Comparison of ENCODE assay signal across 8 cellular contexts in the genomic region with DNA sequence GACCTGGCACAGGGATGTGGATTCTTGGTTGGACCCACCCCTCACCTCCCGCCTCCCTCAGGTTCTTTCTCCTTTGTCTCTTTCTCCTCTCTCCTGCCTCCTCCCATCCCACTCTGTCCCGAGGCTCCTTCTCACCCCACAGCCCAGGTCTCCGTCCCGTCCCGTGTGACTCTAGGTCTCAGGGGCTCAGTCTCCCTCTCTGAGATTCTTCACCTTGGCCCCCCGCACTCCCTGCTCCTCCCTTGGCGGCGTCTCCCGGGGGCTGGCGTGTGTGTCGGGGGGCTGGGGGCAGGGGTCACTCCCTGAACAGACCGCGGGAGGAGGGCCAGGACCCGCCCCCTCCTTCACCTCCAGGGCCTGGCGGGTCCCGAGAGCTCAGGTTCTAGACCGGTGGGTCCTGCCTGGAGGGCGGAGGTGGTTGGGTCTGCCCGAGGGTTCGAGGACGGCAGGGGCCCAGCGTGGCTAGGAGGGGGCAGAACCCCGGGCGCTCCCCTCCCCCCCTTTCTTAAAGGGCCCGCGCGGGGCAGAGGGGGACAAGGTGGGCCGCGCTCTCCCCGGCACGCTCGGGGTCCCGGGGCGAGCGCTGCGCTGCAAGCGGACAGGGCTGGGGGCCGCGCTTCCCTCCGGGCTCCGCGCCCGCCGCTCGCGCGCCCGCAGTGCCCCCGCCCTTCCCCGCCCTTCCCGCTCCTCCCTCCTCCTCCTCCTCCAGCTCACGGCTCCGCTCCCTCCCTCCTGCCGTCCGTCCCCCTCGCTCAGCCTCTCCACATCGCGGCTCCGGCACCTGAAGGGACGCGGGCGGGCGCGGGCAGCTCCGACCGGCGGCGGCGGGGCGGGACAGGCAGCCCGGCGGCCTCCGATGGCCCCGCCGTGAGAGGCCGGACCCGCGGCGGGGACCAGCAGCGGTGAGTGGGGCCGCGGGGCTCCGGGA. TPM values are rescaled to one million over a fixed set of nuclear protein-coding genes. Genes with fewer than 3 reads are reported as not detected.
DNase-seq lines count a peak whose midpoint lies in the region; ATAC-seq and TF ChIP-seq lines count a peak whose summit lies in the region.

PSD2 (plus strand) TSS at position 735 of the 928 bp plus-strand sequence. CDS start 13,633 bp downstream, outside the sequence.

- H3K27ac Mint-ChIP-seq in GM23338 = no peak within 1 kb of the TSS

- peak within 1 kb of the TSS; percentile 97 for H2AFZ ChIP-seq in GM23338

- no peak for TF ChIP-seq POLR2A in spleen (IDR thresholded peaks at IDR 0.05)

- H3F3A ChIP-seq in GM23338 (replicated peaks; ENCODE audit: low read depth) = no peaks in the 10 kb centered on the region

- H3K9me3 Mint-ChIP-seq in GM23338 = no peaks in the 10 kb centered on the region; the same call in 1 of the 3 replicates

- no peaks in the 10 kb centered on the region; the same call in 1 of the 2 replicates for H4K20me1 ChIP-seq in GM23338 (replicated peaks; ENCODE audit: insufficient read depth)

- peaks cover 65% of the 10 kb centered on the region for H3K27me3 Mint-ChIP-seq in GM23338 (ENCODE audit: insufficient read depth, low read depth, poor library complexity)

- H3K36me3 Mint-ChIP-seq in GM23338 (ENCODE audit: low read depth) = no peaks in the 10 kb centered on the region; the same call in 2 of the 3 replicates

- no peaks in the 10 kb centered on the region for H3K9me2 ChIP-seq in GM23338 (ENCODE audit: insufficient read depth)

- H3K36me3 ChIP-seq in A673 (ENCODE audit: insufficient read depth, low read length, poor library complexity, severe bottlenecking) (no peaks in the 10 kb centered on the region), GM23338 (ENCODE audit: insufficient read depth) (no peaks in the 10 kb centered on the region), spleen (no peaks in the 10 kb centered on the region)

- H3K4me2 ChIP-seq in GM23338 = peak within 1 kb of the TSS; percentile 91

- H3K27ac ChIP-seq in A673 (ENCODE audit: low read depth, low read length, poor library complexity, severe bottlenecking) = no peak within 1 kb of the TSS
- no peak within 1 kb of the TSS for H3K27ac ChIP-seq in GM23338 (ENCODE audit: low read depth)
- H3K27ac ChIP-seq in right cardiac atrium (ENCODE audit: low read length) = no peak within 1 kb of the TSS
- no peak within 1 kb of the TSS for H3K27ac ChIP-seq in spleen

- peak; percentile 29 for DNase-seq in A673 (ENCODE audit: low spot score)
- DNase-seq in GM23338 (ENCODE audit: low spot score) = peak; percentile 83
- peak; percentile 9 for DNase-seq in activated effector memory CD4-positive, alpha-beta T cell treated with Interleukin-2 at 50 U/mL for 16 hours
- peak; percentile 43 to 73 (median 72) for DNase-seq in right cardiac atrium
- peak; percentile 64 for DNase-seq in spleen
- DNase-seq in mesenteric fat pad (ENCODE audit: low spot score) = no peak

- intact Hi-C loops in A673 (cut with micrococcal nuclease; ENCODE audit: unreplicated experiment) (no loop called here), right cardiac atrium (cut with DNase I) (no loop called here), spleen (cut with DNase I; ENCODE audit: low total_unique reads) (no loop called here)

- no peaks in the 10 kb centered on the region for H3K9me3 ChIP-seq in A673 (ENCODE audit: low read depth, low read length, poor library complexity, severe bottlenecking)
- no peaks in the 10 kb centered on the region for H3K9me3 ChIP-seq in right cardiac atrium (ENCODE audit: control insufficient read depth, low read length)
- H3K9me3 ChIP-seq in spleen = no peaks in the 10 kb centered on the region

- H3K4me3 ChIP-seq in A673 (ENCODE audit: low read depth, low read length, poor library complexity, severe bottlenecking) (peak within 1 kb of the TSS; percentile 25), GM23338 (peak within 1 kb of the TSS; percentile 78), right cardiac atrium (ENCODE audit: low read length) (peak within 1 kb of the TSS; percentile 50), spleen (peak within 1 kb of the TSS in 6 of 8 donors; percentile 19 to 67 (median 36))

- ATAC-seq in GM23338 = peak; percentile 36
- peak; percentile 44 to 60 for ATAC-seq in right cardiac atrium
- no peak for ATAC-seq in GM18870 (IDR thresholded peaks at IDR 0.05; ENCODE audit: unreplicated experiment)
- no peak for ATAC-seq in HG03039 (IDR thresholded peaks at IDR 0.05; ENCODE audit: unreplicated experiment)

- POLR2A ChIA-PET in A673 (lab: Charles Lee; ENCODE audit: low non-redundant PET) = no interaction called here

- H3K4me3 Mint-ChIP-seq in GM23338 = peak within 1 kb of the TSS; percentile 73

- CTCF ChIA-PET in A673 (lab: Charles Lee) = no interaction called here

- 3% methylated on average over 82 of the region's 83 CpGs for WGBS in right cardiac atrium
- 5 to 8% (median 7%) methylated on average over 36 to 83 of the region's 83 CpGs for WGBS in spleen, 5 donors

- peaks cover 9% of the 10 kb centered on the region for H3K4me1 Mint-ChIP-seq in GM23338

- TF ChIP-seq CTCF in A673 (conservative IDR thresholded peaks at IDR 0.05; ENCODE audit: low read depth, low read length) (no peak), GM23338 (conservative IDR thresholded peaks at IDR 0.05; ENCODE audit: low read depth in 2 of 2) (no peak), spleen (IDR thresholded peaks at IDR 0.05 in 8 of 11, conservative IDR thresholded peaks at IDR 0.05 in 3 of 11) (no peak)

- no TSS peak for BruUV-seq in A673 (replicated peaks; lab: Mats Ljungman, UMichigan)

- no peaks in the 10 kb centered on the region for H3K79me2 ChIP-seq in GM23338 (replicated peaks; ENCODE audit: insufficient read depth)

- H3K4me1 ChIP-seq in A673 (ENCODE audit: insufficient read depth, low read length, poor library complexity, severe bottlenecking) (peaks cover 6% of the 10 kb centered on the region), GM23338 (ENCODE audit: insufficient read depth) (peaks cover 6% of the 10 kb centered on the region; the same call in 1 of the 2 replicates), right cardiac atrium (ENCODE audit: control insufficient read depth, insufficient read depth, low read length) (no peaks in the 10 kb centered on the region), spleen (peaks cover 9 to 18% (median 12%) of the 10 kb centered on the region in 6 donors)

- H3K27me3 ChIP-seq in A673 (replicated peaks; ENCODE audit: insufficient read depth, low read depth, low read length, poor library complexity) = peaks cover 60% of the 10 kb centered on the region
- peaks cover 79% of the 10 kb centered on the region for H3K27me3 ChIP-seq in GM23338 (ENCODE audit: insufficient read depth)
- H3K27me3 ChIP-seq in right cardiac atrium (ENCODE audit: control insufficient read depth, insufficient read depth) = no peaks in the 10 kb centered on the region
- peaks cover 8 to 79% (median 45%) of the 10 kb centered on the region in 7 donors for H3K27me3 ChIP-seq in spleen (replicated peaks in 1 of 7)

TF ChIP-seq in GM23338, 12 proteins besides CTCF, POLR2A, EP300 and RAD21:
- TF ChIP-seq STAT1 (IDR thresholded peaks at IDR 0.05; ENCODE audit: unreplicated experiment) (no peak), CREB1 (CRISPR knock-in tag; IDR thresholded peaks at IDR 0.05; ENCODE audit: low read depth) (no peak), POLR2AphosphoS5 (IDR thresholded peaks at IDR 0.05; ENCODE audit: low read depth) (no peak), JUNB (IDR thresholded peaks at IDR 0.05; ENCODE audit: unreplicated experiment) (no peak), NANOG (IDR thresholded peaks at IDR 0.05; ENCODE audit: borderline replicate concordance) (no peak)

RNA-seq across cellular contexts. Expression of gene PSD2, which starts in this region (rescaled TPM):
- total RNA-seq in A673 (2021) (0.26 and 0.70 TPM in 2 replicates), right cardiac atrium (under 1 TPM in 2 of 4 donors, not detected in 2; 0.06 to 0.11 TPM), spleen (under 1 TPM in 6 of 7 donors, not detected in 1; 0.09 to 0.42 (median 0.25) TPM), mesenteric fat pad (not detected)
- 0.10 TPM in 1 of 2 replicates, not detected in the other for total RNA-seq in GM23338 (2014; rRNA removed; shearing (Covaris generic))
- polyA plus RNA-seq in GM23338 (2016; fragmentation: Nextera tagmentation; extraction: Ambion mirVana) (0.08 and 0.17 TPM in 2 replicates), right cardiac atrium (0.02 TPM), spleen (under 1 TPM; 0.03 to 0.24 (median 0.05) TPM)

Comparison
In these comparisons a context has a peak if more than half of its experiments do, and no peak if none do; other contexts are left out.
1. Peak in DNase-seq and H3K4me3 ChIP-seq in A673; RNA of the gene not detected or under 1 TPM.
2. Peak in DNase-seq, ATAC-seq, H3K4me3 ChIP-seq and H3K4me2 ChIP-seq in GM23338; RNA of the gene not detected or under 1 TPM.
3. Peak in DNase-seq, ATAC-seq and H3K4me3 ChIP-seq in right cardiac atrium; RNA of the gene not detected or under 1 TPM.
4. Peak in DNase-seq and H3K4me3 ChIP-seq in spleen; RNA of the gene not detected or under 1 TPM.
5. H3K4me3 ChIP-seq: peak in every context shown above with its lines; median percentile 78 in GM23338; 50 in right cardiac atrium; 36 in spleen; 25 in A673.